ENCODE assay signal across 1 cellular context in genomic region chr2:95402370-95403203, GRCh38.
A peak's percentile ranks its signal among the peaks of the same experiment; 100 is the strongest.
TF ChIP-seq lines count a peak whose summit lies in the region.

TSS of gene FAHD2A (plus strand) at chr2:95402708. CDS start at chr2:95405559, 2,851 bp downstream.

TF ChIP-seq in K562, 482 proteins besides CTCF, POLR2A, EP300 and RAD21 (continued from another document and continues in another):
- TF ChIP-seq RREB1 (CRISPR knock-in tag; IDR thresholded peaks at IDR 0.05) (0 out of 2 replicates have a peak, but pooled peaks have one; percentile 49), MEF2D (tag; conservative IDR thresholded peaks at IDR 0.05; ENCODE audit: low read depth) (no peak), ZNF347 (CRISPR knock-in tag; IDR thresholded peaks at IDR 0.05; ENCODE audit: low read depth) (no peak), EWSR1 (IDR thresholded peaks at IDR 0.05; ENCODE audit: borderline replicate concordance, low read depth, partially characterized antibody) (no peak), SAFB (IDR thresholded peaks at IDR 0.05; ENCODE audit: borderline replicate concordance, low read depth, low read length) (peak; percentile 98), RHOXF2B (CRISPR knock-in tag; conservative IDR thresholded peaks at IDR 0.05) (no peak), SRSF3 (IDR thresholded peaks at IDR 0.05; ENCODE audit: insufficient read depth, low read length) (no peak), NFATC3 (IDR thresholded peaks at IDR 0.05) (no peak), CHD4 (IDR thresholded peaks at IDR 0.05; ENCODE audit: insufficient read depth, insufficient replicate concordance, low read depth, low read length, poor library complexity, severe bottlenecking) (no peak), PML (IDR thresholded peaks at IDR 0.05; ENCODE audit: low read length) (peak; percentile 60; the same call in 1 of the 2 replicates), NR2C2 (CRISPR knock-in tag; IDR thresholded peaks at IDR 0.05) (no peak), NR2C2 (tag; IDR thresholded peaks at IDR 0.05) (peak; percentile 87), E2F1 (CRISPR knock-in tag; IDR thresholded peaks at IDR 0.05) (peak; percentile 55; the same call in 1 of the 2 replicates), TEAD2 (tag; IDR thresholded peaks at IDR 0.05) (no peak), PRDM10 (IDR thresholded peaks at IDR 0.05; ENCODE audit: partially characterized antibody) (no peak), THRB (CRISPR knock-in tag; conservative IDR thresholded peaks at IDR 0.05) (no peak), ARID1B (IDR thresholded peaks at IDR 0.05) (no peak), PHF21A (IDR thresholded peaks at IDR 0.05; ENCODE audit: borderline replicate concordance, low read depth) (no peak), ZNF717 (CRISPR knock-in tag; IDR thresholded peaks at IDR 0.05) (no peak), ELK1 (CRISPR knock-in tag; IDR thresholded peaks at IDR 0.05) (no peak), FOXO4 (CRISPR knock-in tag; IDR thresholded peaks at IDR 0.05) (no peak), MCM3 (IDR thresholded peaks at IDR 0.05) (no peak), SMARCA4 (IDR thresholded peaks at IDR 0.05) (no peak), U2AF2 (optimal IDR thresholded peaks at IDR 0.05; ENCODE audit: low read depth, low read length) (no peak), SNIP1 (IDR thresholded peaks at IDR 0.05; ENCODE audit: low read depth) (no peak), CC2D1A (IDR thresholded peaks at IDR 0.05) (no peak; the same call in 1 of the 2 replicates), CAMTA2 (CRISPR knock-in tag; conservative IDR thresholded peaks at IDR 0.05) (no peak), E2F3 (CRISPR knock-in tag; IDR thresholded peaks at IDR 0.05) (no peak), SP2 (IDR thresholded peaks at IDR 0.05; ENCODE audit: extremely low read depth, low read depth, low read length, poor library complexity, severe bottlenecking) (no peak), CTCFL (IDR thresholded peaks at IDR 0.05; ENCODE audit: borderline replicate concordance, insufficient read depth, low read depth, low read length, poor library complexity, severe bottlenecking) (no peak), GMEB1 (CRISPR knock-in tag; IDR thresholded peaks at IDR 0.05) (no peak), NFIX (CRISPR knock-in tag; IDR thresholded peaks at IDR 0.05; ENCODE audit: low read depth) (no peak), SMARCC2 (IDR thresholded peaks at IDR 0.05; ENCODE audit: low read depth) (no peak), FOXK2 (conservative IDR thresholded peaks at IDR 0.05 in 1 of 2, IDR thresholded peaks at IDR 0.05 in 1 of 2; ENCODE audit: low read depth in 2 of 2) (0 out of 4 replicates have a peak, but pooled peaks of 1 of the 2 experiments have one; percentile 27), NBN (IDR thresholded peaks at IDR 0.05; ENCODE audit: low read depth) (peak; percentile 96), SNAPC5 (CRISPR knock-in tag; IDR thresholded peaks at IDR 0.05) (no peak), DIDO1 (tag; IDR thresholded peaks at IDR 0.05; ENCODE audit: low read depth) (peak; percentile 50; the same call in 1 of the 2 replicates), KHSRP (IDR thresholded peaks at IDR 0.05) (peak; percentile 91), CBX8 (IDR thresholded peaks at IDR 0.05; ENCODE audit: borderline replicate concordance, extremely low read depth, low read depth, low read length, poor library complexity, severe bottlenecking) (no peak), BRF1 (IDR thresholded peaks at IDR 0.05; ENCODE audit: borderline replicate concordance, extremely low read depth, insufficient read length) (no peak), ZNF239 (CRISPR knock-in tag; IDR thresholded peaks at IDR 0.05) (no peak), PYGO2 (tag; IDR thresholded peaks at IDR 0.05) (no peak), SMARCA5 (IDR thresholded peaks at IDR 0.05) (no peak), MCM2 (IDR thresholded peaks at IDR 0.05; ENCODE audit: low read depth) (no peak), ELF1 (tag; IDR thresholded peaks at IDR 0.05) (no peak), ZC3H11A (IDR thresholded peaks at IDR 0.05; ENCODE audit: low read depth, low read length) (no peak)
